ENCODE assay signal across 1 cellular context in genomic region chr7:41689815-41690214, GRCh38.
TF ChIP-seq lines count a peak whose summit lies in the region.

No MANE protein-coding gene starts in this region.

TF ChIP-seq in H1, 55 proteins besides CTCF, POLR2A, EP300 and RAD21 (continued from another document):
- TF ChIP-seq HDAC6 (IDR thresholded peaks at IDR 0.05; ENCODE audit: low read depth, low read length) (no peak), JUND (IDR thresholded peaks at IDR 0.05; ENCODE audit: low read length) (no peak), TAF7 (optimal IDR thresholded peaks at IDR 0.05; ENCODE audit: borderline replicate concordance, low read depth, low read length) (no peak), BRCA1 (IDR thresholded peaks at IDR 0.05; ENCODE audit: low read depth, low read length) (no peak), CREB1 (IDR thresholded peaks at IDR 0.05) (no peak)
